In genomic region chr20:61613885-61614284, GRCh38 we compare ENCODE assay signal across 29 cellular contexts.
"Had no signal": no experiment of that assay in that cellular context is flagged by ENCODE, and none has a peak within 500 bp of the region (broad histone marks: within the 10 kb centered on the region; RNA-seq: fewer than 3 reads in every experiment).

No MANE protein-coding gene starts in this region.

- FAIRE-seq: colon, endometrium, endothelial cell of umbilical vein, frontal cortex had no signal

- H3K27me3 ChIP-seq: colonic mucosa, dorsolateral prefrontal cortex, foreskin keratinocyte had no signal

- H3K27ac Mint-ChIP-seq: dendritic cell treated with granulocyte-macrophage colony-stimulating factor and Interleukin-4, amounts not matched to agents 40 ng/mL and 50 ng/mL, for 4 days; effector memory CD8-positive, alpha-beta T cell; endodermal cell had no signal

- DNase-seq: colonic mucosa; cortex of kidney; dermis blood vessel endothelial cell; dorsolateral prefrontal cortex; effector CD4-positive, alpha-beta T cell; effector CD8-positive, alpha-beta T cell; effector memory CD4-positive, alpha-beta T cell; effector memory CD8-positive, alpha-beta T cell; endodermal cell; erythroblast; esophagus squamous epithelium; foreskin fibroblast; foreskin keratinocyte; foreskin melanocyte; gastrocnemius medialis; glutamatergic neuron; head of caudate nucleus; heart right ventricle had no signal

- H3K4me1 ChIP-seq: colonic mucosa, esophagus muscularis mucosa, esophagus squamous epithelium, foreskin keratinocyte, gastrocnemius medialis, gastroesophageal sphincter, heart left ventricle, heart right ventricle had no signal

- H3K4me1 Mint-ChIP-seq: endodermal cell had no signal

- H3K9me3 ChIP-seq: colonic mucosa, esophagus squamous epithelium had no signal

- H3K4me3 Mint-ChIP-seq: dendritic cell treated with granulocyte-macrophage colony-stimulating factor and Interleukin-4, amounts not matched to agents 40 ng/mL and 50 ng/mL, for 4 days; effector memory CD8-positive, alpha-beta T cell; endodermal cell had no signal

- H3K36me3 ChIP-seq: colonic mucosa, esophagus muscularis mucosa, esophagus squamous epithelium, gastrocnemius medialis, gastroesophageal sphincter, heart left ventricle, heart right ventricle had no signal

- H3K27me3 Mint-ChIP-seq: dendritic cell treated with granulocyte-macrophage colony-stimulating factor and Interleukin-4, amounts not matched to agents 40 ng/mL and 50 ng/mL, for 4 days had no signal

- H3K27ac ChIP-seq: colonic mucosa, coronary artery, dorsolateral prefrontal cortex, epithelial cell of prostate, esophagus muscularis mucosa, esophagus squamous epithelium, foreskin keratinocyte, gastrocnemius medialis, gastroesophageal sphincter, heart left ventricle, heart right ventricle had no signal

- ATAC-seq: effector memory CD8-positive, alpha-beta T cell; esophagus mucosa; foreskin keratinocyte; gastrocnemius medialis; gastroesophageal sphincter; heart left ventricle; heart right ventricle had no signal

- H3K9me3 Mint-ChIP-seq: dendritic cell treated with granulocyte-macrophage colony-stimulating factor and Interleukin-4, amounts not matched to agents 40 ng/mL and 50 ng/mL, for 4 days had no signal

- H3K4me3 ChIP-seq: colonic mucosa, coronary artery, dorsolateral prefrontal cortex, esophagus muscularis mucosa, esophagus squamous epithelium, gastrocnemius medialis, gastroesophageal sphincter, heart left ventricle, heart right ventricle had no signal
